ENCODE assay signal across 17 cellular contexts in genomic region chr15:74387141-74387541, GRCh38. TPM values are rescaled to one million over a fixed set of nuclear protein-coding genes. Genes with fewer than 3 reads are reported as not detected.
DNase-seq lines count a peak whose midpoint lies in the region; ATAC-seq and TF ChIP-seq lines count a peak whose summit lies in the region.
"Had no signal": no experiment of that assay in that cellular context is flagged by ENCODE, and none has a peak within 500 bp of the region (broad histone marks: within the 10 kb centered on the region; RNA-seq: fewer than 3 reads in every experiment).

No MANE protein-coding gene starts in this region.

- no peak overlapping the region for H3K4me3 ChIP-seq in DND-41 (ENCODE audit: low read depth in 1 of 2, low read length in 2 of 2)
- H3K4me3 ChIP-seq in neural progenitor cell = no peak overlapping the region
- no peak overlapping the region for H3K4me3 ChIP-seq in osteoblast (ENCODE audit: insufficient read depth, low read length)

- H3K4me3 Mint-ChIP-seq in HFFc6 (no peak overlapping the region), neural progenitor cell (no peak overlapping the region)
- H3K4me3 Mint-ChIP-seq in activated naive CD8-positive, alpha-beta T cell treated with anti-CD3 and anti-CD28 coated beads, Interleukin-2, amount 50 U/mL, for 24 hours = no peak overlapping the region
- H3K4me3 Mint-ChIP-seq: effector memory CD8-positive, alpha-beta T cell; T-helper 1 cell treated with Interleukin-12 subunit alpha and Interleukin-12 subunit beta and Interleukin-4 antibody, amounts not matched to agents 30 μg/mL and 1 μg/mL, for 36 hours; WTC11 had no signal

- H3K27ac Mint-ChIP-seq in HFFc6 = 0 out of 2 replicates have a peak overlapping the region, but pooled peaks have one; percentile 33
- H3K27ac Mint-ChIP-seq in activated naive CD8-positive, alpha-beta T cell treated with anti-CD3 and anti-CD28 coated beads, Interleukin-2, amount 50 U/mL, for 24 hours = peak overlapping the region; percentile 37
- H3K27ac Mint-ChIP-seq in neural progenitor cell = peak overlapping the region; percentile 46
- H3K27ac Mint-ChIP-seq: effector memory CD8-positive, alpha-beta T cell; T-helper 1 cell treated with Interleukin-12 subunit alpha and Interleukin-12 subunit beta and Interleukin-4 antibody, amounts not matched to agents 30 μg/mL and 1 μg/mL, for 36 hours; WTC11 had no signal

- H3K4me2 ChIP-seq in DND-41 (ENCODE audit: insufficient read depth, low read length) = no peak overlapping the region
- no peak overlapping the region for H3K4me2 ChIP-seq in neural progenitor cell
- no peak overlapping the region for H3K4me2 ChIP-seq in osteoblast (ENCODE audit: insufficient read depth, low read length)

- H3F3A ChIP-seq in neural progenitor cell (ENCODE audit: low read depth) = no peaks in the 10 kb centered on the region

- in situ Hi-C loops in ACHN (cut with HindIII; ENCODE audit: low pct_ligation_motif_present, low pct_unique_long_range_greater_than_20kb, low sequenced_read_pairs) = no loop called here

- H3K79me2 ChIP-seq in DND-41 (ENCODE audit: insufficient read depth, low read length) (no peaks in the 10 kb centered on the region), neural progenitor cell (ENCODE audit: low read depth) (no peaks in the 10 kb centered on the region), osteoblast (ENCODE audit: insufficient read depth, low read length) (no peaks in the 10 kb centered on the region)

- H3K27ac ChIP-seq in DND-41 (ENCODE audit: low read length) (0 out of 2 replicates have a peak overlapping the region, but pooled peaks have one; percentile 38), neural progenitor cell (no peak overlapping the region), osteoblast (ENCODE audit: low read depth, low read length) (no peak overlapping the region)

- no peaks in the 10 kb centered on the region for H3K9me3 ChIP-seq in DND-41 (ENCODE audit: insufficient read depth, low read length, severe bottlenecking)
- no peaks in the 10 kb centered on the region for H3K9me3 ChIP-seq in neural progenitor cell (ENCODE audit: low read depth)
- no peaks in the 10 kb centered on the region for H3K9me3 ChIP-seq in osteoblast (ENCODE audit: low read depth, low read length)

- H3K4me1 ChIP-seq in DND-41 (ENCODE audit: insufficient read depth, low read length) (peaks cover 31% of the 10 kb centered on the region), neural progenitor cell (peaks cover 19% of the 10 kb centered on the region), osteoblast (ENCODE audit: insufficient read depth, low read length) (peaks cover 30% of the 10 kb centered on the region)

- H2AFZ ChIP-seq in DND-41 (ENCODE audit: low read depth, low read length) (no peak overlapping the region), neural progenitor cell (replicated peaks) (no peak overlapping the region), osteoblast (ENCODE audit: low read length) (no peak overlapping the region)

- ATAC-seq in DND-41 (ENCODE audit: insufficient read depth, low read depth) = 0 out of 3 replicates have a peak, but pooled peaks have one; percentile 22
- no peak for ATAC-seq in activated naive CD8-positive, alpha-beta T cell treated with anti-CD3 and anti-CD28 coated beads, Interleukin-2, amount 50 U/mL, for 24 hours
- ATAC-seq in GM21526 (IDR thresholded peaks at IDR 0.05; ENCODE audit: low FRiP score, unreplicated experiment) = no peak
- ATAC-seq: effector memory CD8-positive, alpha-beta T cell; WTC11 had no signal

- H3K36me3 Mint-ChIP-seq in HFFc6 (ENCODE audit: low read depth) = no peaks in the 10 kb centered on the region
- H3K36me3 Mint-ChIP-seq in activated naive CD8-positive, alpha-beta T cell treated with anti-CD3 and anti-CD28 coated beads, Interleukin-2, amount 50 U/mL, for 24 hours (ENCODE audit: low read depth) = peaks cover 7% of the 10 kb centered on the region
- H3K36me3 Mint-ChIP-seq in neural progenitor cell = no peaks in the 10 kb centered on the region
- H3K36me3 Mint-ChIP-seq: WTC11 had no signal

- no peaks in the 10 kb centered on the region; the same call in none of the 2 replicates for H3K27me3 Mint-ChIP-seq in HFFc6 (ENCODE audit: insufficient read depth)
- H3K27me3 Mint-ChIP-seq in activated naive CD8-positive, alpha-beta T cell treated with anti-CD3 and anti-CD28 coated beads, Interleukin-2, amount 50 U/mL, for 24 hours = no peaks in the 10 kb centered on the region
- peaks cover 6% of the 10 kb centered on the region for H3K27me3 Mint-ChIP-seq in neural progenitor cell (ENCODE audit: insufficient read depth, low read depth)
- H3K27me3 Mint-ChIP-seq: effector memory CD8-positive, alpha-beta T cell had no signal

- H3K36me3 ChIP-seq in DND-41 (ENCODE audit: insufficient read depth, low read length) (no peaks in the 10 kb centered on the region), neural progenitor cell (no peaks in the 10 kb centered on the region), osteoblast (ENCODE audit: insufficient read depth, low read length) (no peaks in the 10 kb centered on the region)

- H4K20me1 ChIP-seq in DND-41 (ENCODE audit: insufficient read depth, low read length) (no peaks in the 10 kb centered on the region), neural progenitor cell (ENCODE audit: low read depth) (no peaks in the 10 kb centered on the region), osteoblast (ENCODE audit: insufficient read depth, low read length) (no peaks in the 10 kb centered on the region)

- no peaks in the 10 kb centered on the region for H3K27me3 ChIP-seq in DND-41 (ENCODE audit: insufficient read depth, low read length, poor library complexity)
- no peaks in the 10 kb centered on the region for H3K27me3 ChIP-seq in neural progenitor cell
- no peaks in the 10 kb centered on the region for H3K27me3 ChIP-seq in osteoblast (ENCODE audit: insufficient read depth, low read length)

- H3K4me1 Mint-ChIP-seq in HFFc6 (ENCODE audit: low read depth) = peaks cover 71% of the 10 kb centered on the region
- peaks cover 90% of the 10 kb centered on the region for H3K4me1 Mint-ChIP-seq in activated naive CD8-positive, alpha-beta T cell treated with anti-CD3 and anti-CD28 coated beads, Interleukin-2, amount 50 U/mL, for 24 hours
- H3K4me1 Mint-ChIP-seq in neural progenitor cell = peaks cover 14% of the 10 kb centered on the region

- TF ChIP-seq CTCF in DND-41 (IDR thresholded peaks at IDR 0.05; ENCODE audit: borderline replicate concordance, extremely low read depth, low read length, poor library complexity, severe bottlenecking) = no peak
- no peak for TF ChIP-seq CTCF in HFFc6 (IDR thresholded peaks at IDR 0.05)
- no peak for TF ChIP-seq CTCF in neural progenitor cell (IDR thresholded peaks at IDR 0.05)
- no peak for TF ChIP-seq CTCF in osteoblast (IDR thresholded peaks at IDR 0.05; ENCODE audit: extremely low read depth, low read depth, low read length)

- no peak overlapping the region for H3K9ac ChIP-seq in DND-41 (ENCODE audit: low read depth, low read length)
- no peak overlapping the region for H3K9ac ChIP-seq in neural progenitor cell

- DNase-seq in DND-41 (peak; percentile 54), HFFc6 (no peak), neural progenitor cell (ENCODE audit: low spot score) (no peak), osteoblast (ENCODE audit: insufficient read length, low spot score, missing footprints) (no peak), ACHN (no peak)
- peak; percentile 20 for DNase-seq in activated naive CD8-positive, alpha-beta T cell treated with anti-CD3 and anti-CD28 coated beads, Interleukin-2, amount 50 U/mL, for 24 hours
- DNase-seq: activated effector memory CD4-positive, alpha-beta T cell treated with Interleukin-2 at 50 U/mL for 16 hours; aorta; cerebellar nuclear complex; effector memory CD8-positive, alpha-beta T cell; midbrain; NCI-H146; NCI-H345; SIG-M5 had no signal

- H3K9me3 Mint-ChIP-seq in HFFc6 = no peaks in the 10 kb centered on the region
- no peaks in the 10 kb centered on the region for H3K9me3 Mint-ChIP-seq in activated naive CD8-positive, alpha-beta T cell treated with anti-CD3 and anti-CD28 coated beads, Interleukin-2, amount 50 U/mL, for 24 hours
- no peaks in the 10 kb centered on the region for H3K9me3 Mint-ChIP-seq in neural progenitor cell
- H3K9me3 Mint-ChIP-seq: effector memory CD8-positive, alpha-beta T cell; T-helper 1 cell treated with Interleukin-12 subunit alpha and Interleukin-12 subunit beta and Interleukin-4 antibody, amounts not matched to agents 30 μg/mL and 1 μg/mL, for 36 hours; WTC11 had no signal

RNA-seq across cellular contexts. Expression of gene CYP11A1, which starts 19.7 kb away (rescaled TPM):
- under 1 TPM in 4 of 6 experiments, not detected in 2; 0.12 to 0.17 (median 0.14) TPM for total RNA-seq in HFFc6 (2021; fragmentation: NEBNext Ultra II Directional; extraction: Animal tissue kit (Norgen Biotek cat#: 25700))
- 0.99 and 1.1 TPM in 2 replicates for total RNA-seq in neural progenitor cell (ENCODE audit: low replicate concordance)
- total RNA-seq in osteoblast = 1.4 and 2.1 TPM in 2 replicates

RNA-seq across cellular contexts. Expression of gene SEMA7A, which starts 46.6 kb away (rescaled TPM):
- 100 to 1,000 TPM; 115 to 196 (median 129) TPM for total RNA-seq in HFFc6 (2021; fragmentation: NEBNext Ultra II Directional; extraction: Animal tissue kit (Norgen Biotek cat#: 25700))
- total RNA-seq in neural progenitor cell (ENCODE audit: low replicate concordance) (3.5 and 11.7 TPM in 2 replicates), osteoblast (30.4 and 36.2 TPM in 2 replicates)

Comparison
In these comparisons a context has a peak if more than half of its experiments do, and no peak if none do; other contexts are left out.
1. DNase-seq: peak in DND-41 (single experiment) and activated naive CD8-positive, alpha-beta T cell treated with anti-CD3 and anti-CD28 coated beads, Interleukin-2, amount 50 U/mL, for 24 hours (single experiment); none in HFFc6 (single experiment), neural progenitor cell (single experiment), osteoblast (single experiment) and ACHN (single experiment).
2. Peak in every context shown above with its lines, with median percentiles within 50 percentile points of each other: H3K27ac Mint-ChIP-seq.